Comparison of ENCODE assay signal across 19 cellular contexts in genomic region chr5:63961598-63962161, GRCh38. TPM values are rescaled to one million over a fixed set of nuclear protein-coding genes. Genes with fewer than 3 reads are reported as not detected.
DNase-seq lines count a peak whose midpoint lies in the region; ATAC-seq lines count a peak whose summit lies in the region.
"Had no signal": no experiment of that assay in that cellular context is flagged by ENCODE, and none has a peak within 500 bp of the region (broad histone marks: within the 10 kb centered on the region; RNA-seq: fewer than 3 reads in every experiment).

No MANE protein-coding gene starts in this region.

- H3K27ac Mint-ChIP-seq in activated CD4-positive, alpha-beta T cell treated with anti-CD3 and anti-CD28 coated beads for 36 hours = no peak overlapping the region
- H3K27ac Mint-ChIP-seq: naive B cell had no signal

- H3K4me1 ChIP-seq in ES-I3 (ENCODE audit: insufficient read depth, low read length) (no peaks in the 10 kb centered on the region), iPS DF 6.9 (ENCODE audit: control insufficient read depth, insufficient read depth, low read length) (peaks cover 6% of the 10 kb centered on the region)
- H3K4me1 ChIP-seq: thyroid gland had no signal

- intact Hi-C loops in posterior vena cava (cut with DNase I) = no loop called here
- intact Hi-C loops in activated CD4-positive, alpha-beta T cell treated with anti-CD3 and anti-CD28 coated beads for 36 hours (cut with DNase I, micrococcal nuclease) = loop anchor here (2.0 to 5.0 kb wide), 2 partner anchors 561 to 834 kb away; no protein-coding TSS in a partner anchor

- H3K36me3 Mint-ChIP-seq in activated CD4-positive, alpha-beta T cell treated with anti-CD3 and anti-CD28 coated beads for 36 hours (ENCODE audit: low read depth) = peaks cover 1% of the 10 kb centered on the region

- CTCF ChIA-PET in activated CD4-positive, alpha-beta T cell treated with anti-CD3 and anti-CD28 coated beads for 36 hours (lab: Charles Lee) = interaction anchor here (0.6 kb wide), 1 partner anchor 1363 kb away, joined by 3 read pairs; no protein-coding TSS in a partner anchor

- H3K36me3 ChIP-seq in ES-I3 (ENCODE audit: insufficient read depth, low read length) (no peaks in the 10 kb centered on the region), iPS DF 6.9 (ENCODE audit: control insufficient read depth, insufficient read depth, low read length) (no peaks in the 10 kb centered on the region)
- H3K36me3 ChIP-seq: MG63, thyroid gland had no signal

- H3K27me3 ChIP-seq in iPS DF 6.9 (ENCODE audit: control insufficient read depth, insufficient read depth, low read length) = peaks cover 3% of the 10 kb centered on the region; the same call in 1 of the 2 replicates
- H3K27me3 ChIP-seq: thyroid gland had no signal

- DNase-seq in NCI-H69 (lab: John Stamatoyannopoulos, UW) = peak; percentile 8
- DNase-seq in iPS DF 6.9 (ENCODE audit: low read depth, low spot score) = no peak
- peak; percentile 77 for DNase-seq in posterior vena cava (ENCODE audit: low spot score)
- no peak for DNase-seq in globus pallidus (ENCODE audit: low spot score)
- no peak for DNase-seq in activated CD4-positive, alpha-beta T cell treated with anti-CD3 and anti-CD28 coated beads for 36 hours
- DNase-seq: activated T-cell treated with anti-CD3 and anti-CD28 coated beads, Interleukin-2, amount 50 U/mL, for 48 hours; cerebellar nuclear complex; DMS153; MG63; naive B cell; NCI-H2081 treated with DMSO at 0.1 percent for 48 hours; SHP77 treated with DMSO at 0.1 percent for 48 hours; stimulated activated CD4-positive, alpha-beta T cell treated with anti-CD3 and anti-CD28 coated beads, Interleukin-1b, Interleukin-23, amount 100 ng/mL, for 48 hours; T-helper 9 cell; thyroid gland had no signal

- peak overlapping the region; percentile 49; the same call in 1 of the 2 replicates for H3K9ac ChIP-seq in ES-I3 (ENCODE audit: low read depth, low read length)

- H3K4me3 ChIP-seq in iPS DF 6.9 (ENCODE audit: low read length) = peak overlapping the region; percentile 34; the same call in 1 of the 2 replicates
- H3K4me3 ChIP-seq: MG63, thyroid gland had no signal

- H3K4me1 Mint-ChIP-seq in activated CD4-positive, alpha-beta T cell treated with anti-CD3 and anti-CD28 coated beads for 36 hours = no peaks in the 10 kb centered on the region

- H3K9me3 ChIP-seq in ES-I3 (ENCODE audit: control insufficient read depth, insufficient read depth, low read length) = no peaks in the 10 kb centered on the region
- H3K9me3 ChIP-seq in iPS DF 6.9 (ENCODE audit: control insufficient read depth, insufficient read depth, low read length) = no peaks in the 10 kb centered on the region
- H3K9me3 ChIP-seq: thyroid gland had no signal

- POLR2A ChIA-PET in activated CD4-positive, alpha-beta T cell treated with anti-CD3 and anti-CD28 coated beads for 36 hours (lab: Charles Lee) = no interaction called here

- peaks cover 33% of the 10 kb centered on the region for H3K27me3 Mint-ChIP-seq in activated CD4-positive, alpha-beta T cell treated with anti-CD3 and anti-CD28 coated beads for 36 hours

- no peak overlapping the region for H3K4me3 Mint-ChIP-seq in activated CD4-positive, alpha-beta T cell treated with anti-CD3 and anti-CD28 coated beads for 36 hours

- WGBS in iPS DF 6.9 (ENCODE audit: insufficient coverage, insufficient read length) = no CpG with 5 or more reads among the region's 34 CpGs

- H3K9me3 Mint-ChIP-seq in activated CD4-positive, alpha-beta T cell treated with anti-CD3 and anti-CD28 coated beads for 36 hours (ENCODE audit: low read depth) = peaks cover 3% of the 10 kb centered on the region

- H3K27ac ChIP-seq in iPS DF 6.9 (ENCODE audit: low read length) = no peak overlapping the region
- H3K27ac ChIP-seq: epithelial cell of prostate, thyroid gland had no signal

- ATAC-seq in esophagus mucosa = no peak
- ATAC-seq in activated CD4-positive, alpha-beta T cell treated with anti-CD3 and anti-CD28 coated beads for 36 hours = no peak

RNA-seq across cellular contexts. Expression of gene HTR1A, which starts 0.6 kb away (rescaled TPM):
- not detected for total RNA-seq in posterior vena cava
- not detected for total RNA-seq in esophagus mucosa
- total RNA-seq in activated CD4-positive, alpha-beta T cell treated with anti-CD3 and anti-CD28 coated beads for 36 hours = not detected
- total RNA-seq: lower leg skin had no signal

Comparison
In these comparisons a context has a peak if more than half of its experiments do, and no peak if none do; other contexts are left out.
1. DNase-seq: peak in NCI-H69 (single experiment) and posterior vena cava (single experiment); none in iPS DF 6.9 (single experiment), globus pallidus (single experiment) and activated CD4-positive, alpha-beta T cell treated with anti-CD3 and anti-CD28 coated beads for 36 hours (single experiment).
2. intact Hi-C loops: an anchor here in activated CD4-positive, alpha-beta T cell treated with anti-CD3 and anti-CD28 coated beads for 36 hours (2.0 to 5.0 kb wide); none called in posterior vena cava.